ENCODE assay signal across 2 cellular contexts in the genomic region with DNA sequence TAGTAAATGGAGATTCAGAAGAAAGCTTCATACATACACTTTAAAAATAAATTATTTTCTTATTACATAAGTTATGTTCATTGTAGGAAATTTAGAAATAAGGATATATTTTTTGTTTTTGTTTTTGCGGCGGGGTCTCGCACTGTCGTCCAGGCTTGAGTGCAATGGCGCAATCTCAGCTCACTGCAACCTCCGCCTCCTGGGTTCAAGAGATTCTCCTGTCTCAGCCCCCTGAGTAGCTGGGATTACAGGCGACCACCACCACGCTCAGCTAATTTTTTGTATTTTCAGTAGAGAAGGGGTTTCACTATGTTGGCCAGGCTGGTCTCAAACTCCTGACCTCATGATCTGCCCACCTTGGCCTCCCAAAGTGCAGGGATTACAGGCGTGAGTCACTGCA.
DNase-seq lines count a peak whose midpoint lies in the region; ATAC-seq and TF ChIP-seq lines count a peak whose summit lies in the region.
"Not testable (repeated sequence)": the region's sequence is repeated elsewhere in the genome, so short reads cannot be mapped to it uniquely, and the experiment has no call there.

No MANE protein-coding gene starts in this region.

- not testable (repeated sequence) for H3K36me3 Mint-ChIP-seq in HFFc6 (ENCODE audit: low read depth); WTC11

- POLR2A ChIA-PET in WTC11 (lab: Charles Lee): not testable (repeated sequence)

- 0 out of 2 replicates have a peak overlapping the region, but pooled peaks have one; percentile 3 for H3K27ac Mint-ChIP-seq in HFFc6
- H3K27ac Mint-ChIP-seq in WTC11: not testable (repeated sequence)

- H3K4me3 Mint-ChIP-seq in HFFc6, WTC11: not testable (repeated sequence)

- CTCF ChIA-PET in WTC11 (lab: Charles Lee): interaction anchor here (1.1 kb wide), 1 partner anchor 32 kb away, joined by 4 read pairs; no protein-coding TSS in a partner anchor

- not testable (repeated sequence) for DNase-seq in HFFc6; WTC11 (ENCODE audit: low spot score)

- H3K9me3 Mint-ChIP-seq in HFFc6, WTC11: not testable (repeated sequence)

- TF ChIP-seq CTCF in HFFc6 (IDR thresholded peaks at IDR 0.05); WTC11 (IDR thresholded peaks at IDR 0.05): not testable (repeated sequence)

- not testable (repeated sequence) for ATAC-seq in WTC11

- H3K4me1 Mint-ChIP-seq in HFFc6 (ENCODE audit: low read depth): peaks cover 31% of the 10 kb centered on the region
- H3K4me1 Mint-ChIP-seq in WTC11: peaks cover 29% of the 10 kb centered on the region

- H3K27me3 Mint-ChIP-seq in HFFc6 (ENCODE audit: insufficient read depth); WTC11 (ENCODE audit: low read depth): not testable (repeated sequence)

TF ChIP-seq in WTC11, 78 proteins besides CTCF, POLR2A, EP300 and RAD21:
- TF ChIP-seq ZNF121 (CRISPR knock-in tag; IDR thresholded peaks at IDR 0.05): peak; percentile 67; the same call in 1 of the 2 replicates
